Comparison of ENCODE assay signal across 1 cellular context in genomic region chr1:23904748-23905357, GRCh38.
TF ChIP-seq lines count a peak whose summit lies in the region.

No MANE protein-coding gene starts in this region.

TF ChIP-seq in HepG2, 621 proteins besides CTCF, POLR2A, EP300 and RAD21:
- TF ChIP-seq MNT (IDR thresholded peaks at IDR 0.05), result peak; percentile 38; the same call in 1 of the 2 replicates
- TF ChIP-seq HOXA5 (CRISPR knock-in tag; IDR thresholded peaks at IDR 0.05), result no peak
